In genomic region chr4:174494731-174495130, GRCh38 we compare ENCODE assay signal across 1 cellular context.
TF ChIP-seq lines count a peak whose summit lies in the region.

No MANE protein-coding gene starts in this region.

TF ChIP-seq in GM23338, 12 proteins besides CTCF, POLR2A, EP300 and RAD21 (continued from another document):
- TF ChIP-seq ZNF462 (CRISPR knock-in tag; IDR thresholded peaks at IDR 0.05), result no peak
- no peak for TF ChIP-seq EZH2 (IDR thresholded peaks at IDR 0.05; ENCODE audit: low read depth, unreplicated experiment)
- no peak for TF ChIP-seq STAT1 (IDR thresholded peaks at IDR 0.05; ENCODE audit: unreplicated experiment)
